In genomic region chr7:92043098-92043497, GRCh38 we compare ENCODE assay signal across 19 cellular contexts.
A peak's percentile ranks its signal among the peaks of the same experiment; 100 is the strongest.
DNase-seq lines count a peak whose midpoint lies in the region; ATAC-seq, FAIRE-seq and TF ChIP-seq lines count a peak whose summit lies in the region.
"Had no signal": no experiment of that assay in that cellular context is flagged by ENCODE, and none has a peak within 500 bp of the region (broad histone marks: within the 10 kb centered on the region; RNA-seq: fewer than 3 reads in every experiment).

No MANE protein-coding gene starts in this region.

- H3K36me3 ChIP-seq in colonic mucosa (no peaks in the 10 kb centered on the region), liver (ENCODE audit: control insufficient read depth in 4 of 4, insufficient read depth in 3 of 4, low read depth in 1 of 4, low read length in 3 of 4) (peaks cover 1 to 17% (median 11%) of the 10 kb centered on the region in 4 donors), small intestine (ENCODE audit: control insufficient read depth in 2 of 2, insufficient read depth in 2 of 2, low read length in 2 of 2) (peaks cover 0 to 3% of the 10 kb centered on the region in 2 donors), neuronal stem cell (replicated peaks in 1 of 2; ENCODE audit: control insufficient read depth in 2 of 2, insufficient read depth in 2 of 2, low read length in 2 of 2) (peaks cover 5 to 98% of the 10 kb centered on the region in 2 donors)

- H4K91ac ChIP-seq in neuronal stem cell (ENCODE audit: low read depth, low read length, poor library complexity), result no peak overlapping the region

- no peak overlapping the region for H2BK15ac ChIP-seq in neuronal stem cell (ENCODE audit: low read length)

- H3K4ac ChIP-seq in neuronal stem cell (ENCODE audit: low read length), result no peak overlapping the region

- peak; percentile 67 for FAIRE-seq in G401.6 (lab: Jason Lieb, UNC)
- FAIRE-seq in small intestine (lab: Jason Lieb, UNC), result peak; percentile 33
- FAIRE-seq: GM12878, H1 had no signal

- no peak overlapping the region for H4K8ac ChIP-seq in neuronal stem cell (ENCODE audit: low read depth, low read length)

- H2BK5ac ChIP-seq in neuronal stem cell (ENCODE audit: low read length), result no peak overlapping the region

- H3K79me1 ChIP-seq in neuronal stem cell (ENCODE audit: low read depth, low read length), result no peaks in the 10 kb centered on the region

- H2BK120ac ChIP-seq in neuronal stem cell (ENCODE audit: low read depth, low read length), result no peak overlapping the region

- no peak overlapping the region for H2BK12ac ChIP-seq in neuronal stem cell (ENCODE audit: low read length)

- H3K27ac ChIP-seq in colonic mucosa (peak overlapping the region; percentile 42), liver (ENCODE audit: low read depth in 1 of 2, low read length in 2 of 2) (peak overlapping the region in 1 of 2 donors; percentile 55), small intestine (ENCODE audit: low read depth in 1 of 2, low read length in 1 of 2) (no peak overlapping the region), neuronal stem cell (replicated peaks; ENCODE audit: low read length) (no peak overlapping the region)

- intact Hi-C loops in colonic mucosa (cut with DNase I), result no loop called here
- intact Hi-C loops in head of caudate nucleus (cut with DNase I), result no loop called here

- no peak overlapping the region for H3K23ac ChIP-seq in neuronal stem cell (ENCODE audit: low read depth, low read length, poor library complexity)

- WGBS in liver, result 37% methylated on average over 2 of the region's 2 CpGs
- WGBS in small intestine, 3 donors, result 68 to 77% (median 71%) methylated on average over 2 of the region's 2 CpGs
- no CpG with 5 or more reads among the region's 2 CpGs for WGBS in neuronal stem cell (ENCODE audit: extremely low coverage in 2 of 2, insufficient read length in 2 of 2, insufficient replicate concordance in 1 of 2), 2 donors

- H3K4me3 ChIP-seq in colonic mucosa (no peak overlapping the region), liver (ENCODE audit: low read depth in 1 of 3, low read length in 3 of 3) (peak overlapping the region; percentile 26 to 56 (median 49)), small intestine (ENCODE audit: low read depth in 1 of 2, low read length in 2 of 2) (peak overlapping the region in 1 of 2 donors; percentile 52), neuronal stem cell (ENCODE audit: low read length in 2 of 2) (no peak overlapping the region)
- H3K4me3 ChIP-seq: GM12878 had no signal

- H2AK5ac ChIP-seq in neuronal stem cell (ENCODE audit: low read depth, low read length), result no peak overlapping the region

- TF ChIP-seq RAD21 in liver (IDR thresholded peaks at IDR 0.05), result no peak

- H3K14ac ChIP-seq in neuronal stem cell (ENCODE audit: low read length), result no peak overlapping the region

- H3K9ac ChIP-seq in colonic mucosa (ENCODE audit: low read depth in 2 of 2, low read length in 2 of 2) (no peak overlapping the region), liver (ENCODE audit: low read depth in 1 of 2, low read length in 2 of 2) (peak overlapping the region; percentile 57 to 89), neuronal stem cell (ENCODE audit: low read depth, low read length, poor library complexity) (no peak overlapping the region)

- DNase-seq in colonic mucosa (no peak), small intestine (no peak), neuronal stem cell (ENCODE audit: low spot score) (no peak), iPS-NIHi11 (ENCODE audit: low spot score) (no peak), head of caudate nucleus (no peak)
- DNase-seq: CD4-positive, alpha-beta memory T cell; DND-41; GDM1; MM.1S; NCI-H1105 treated with DMSO at 0.1 percent for 48 hours; NCI-H1694 treated with DMSO at 0.1 percent for 48 hours; NCI-H2107; NCI-H2227 treated with DMSO at 0.1 percent for 48 hours; NCI-H524 had no signal

- H3K27me3 ChIP-seq in colonic mucosa, result no peaks in the 10 kb centered on the region
- no peaks in the 10 kb centered on the region for H3K27me3 ChIP-seq in liver (ENCODE audit: control insufficient read depth in 4 of 4, insufficient read depth in 4 of 4, low read length in 3 of 4)
- H3K27me3 ChIP-seq in small intestine (ENCODE audit: control insufficient read depth in 2 of 2, insufficient read depth in 2 of 2, low read length in 2 of 2), result no peaks in the 10 kb centered on the region
- H3K27me3 ChIP-seq in neuronal stem cell (ENCODE audit: control insufficient read depth in 3 of 3, insufficient read depth in 3 of 3, low read depth in 1 of 3, low read length in 3 of 3), result no peaks in the 10 kb centered on the region

- ATAC-seq in HG02610 (IDR thresholded peaks at IDR 0.05; ENCODE audit: unreplicated experiment), result no peak
- ATAC-seq: GM12878 had no signal

- no peak overlapping the region for H3K4me2 ChIP-seq in neuronal stem cell (ENCODE audit: insufficient read depth, low read length, poor library complexity, severe bottlenecking)

- H2AFZ ChIP-seq in neuronal stem cell (ENCODE audit: low read length), result no peak overlapping the region

- no peaks in the 10 kb centered on the region for H3K9me3 ChIP-seq in colonic mucosa
- no peaks in the 10 kb centered on the region for H3K9me3 ChIP-seq in liver (ENCODE audit: control insufficient read depth in 4 of 4, low read length in 3 of 4)
- no peaks in the 10 kb centered on the region for H3K9me3 ChIP-seq in small intestine (ENCODE audit: control insufficient read depth, low read depth)
- H3K9me3 ChIP-seq in neuronal stem cell (replicated peaks in 1 of 2; ENCODE audit: control insufficient read depth in 2 of 2, insufficient read depth in 1 of 2, low read depth in 1 of 2, low read length in 2 of 2), result no peaks in the 10 kb centered on the region

- TF ChIP-seq CTCF in colonic mucosa (IDR thresholded peaks at IDR 0.05) (no peak), liver (IDR thresholded peaks at IDR 0.05; ENCODE audit: low read depth, low read length, missing input control) (no peak)

- H3K18ac ChIP-seq in neuronal stem cell (ENCODE audit: low read length), result no peak overlapping the region

- H3K4me1 ChIP-seq in colonic mucosa (no peaks in the 10 kb centered on the region), liver (ENCODE audit: control insufficient read depth in 4 of 4, insufficient read depth in 4 of 4, low read length in 3 of 4) (peaks cover 0 to 6% (median 3%) of the 10 kb centered on the region in 4 donors), small intestine (ENCODE audit: control insufficient read depth in 2 of 2, insufficient read depth in 1 of 2, low read depth in 1 of 2, low read length in 1 of 2) (peaks cover 0 to 2% of the 10 kb centered on the region in 2 donors), neuronal stem cell (ENCODE audit: control insufficient read depth in 2 of 2, insufficient read depth in 1 of 2, low read depth in 1 of 2, low read length in 2 of 2) (no peaks in the 10 kb centered on the region)

TF ChIP-seq in liver, 16 proteins besides CTCF, POLR2A, EP300 and RAD21:
- TF ChIP-seq RXRA (IDR thresholded peaks at IDR 0.05) (no peak), HNF4A (conservative IDR thresholded peaks at IDR 0.05) (peak in 1 of 2 donors; percentile 21)

Comparison
In these comparisons a context has a peak if more than half of its experiments do, and no peak if none do; other contexts are left out.
1. H3K4me3 ChIP-seq: peak in liver (3 of 3); none in colonic mucosa (single experiment) and neuronal stem cell (0 of 2).
2. H3K9ac ChIP-seq: peak in liver (2 of 2); none in colonic mucosa (0 of 2) and neuronal stem cell (single experiment).